ENCODE assay signal across 1 cellular context in the genomic region with DNA sequence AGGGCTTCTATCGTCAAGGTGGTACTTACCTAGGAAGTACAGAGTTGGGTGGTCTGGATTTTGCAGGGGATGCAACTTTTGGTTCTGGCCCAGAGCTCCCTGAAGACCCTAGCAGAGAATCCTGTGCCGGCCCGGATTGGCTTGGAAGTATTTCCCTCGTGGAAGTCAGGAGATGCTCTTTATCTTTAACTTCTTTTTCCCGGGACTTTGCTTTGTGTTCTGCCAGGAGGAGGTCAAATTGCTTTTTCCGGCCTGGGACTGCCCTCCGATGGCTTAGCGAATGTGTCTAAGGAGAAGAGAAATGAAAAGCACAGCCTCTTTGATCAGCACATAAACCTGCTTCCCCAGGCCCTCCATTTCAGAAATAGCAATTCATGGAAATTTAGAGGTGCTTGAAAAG.
TF ChIP-seq lines count a peak whose summit lies in the region.

No MANE protein-coding gene starts in this region.

TF ChIP-seq in WTC11, 78 proteins besides CTCF, POLR2A, EP300 and RAD21 (continued from another document):
- TF ChIP-seq ARID4B (CRISPR knock-in tag; IDR thresholded peaks at IDR 0.05; ENCODE audit: borderline replicate concordance) (peak; percentile 22; the same call in 1 of the 2 replicates), ETV6 (CRISPR knock-in tag; IDR thresholded peaks at IDR 0.05) (no peak), ZNF416 (CRISPR knock-in tag; IDR thresholded peaks at IDR 0.05) (no peak), GRHL2 (CRISPR knock-in tag; IDR thresholded peaks at IDR 0.05; ENCODE audit: insufficient replicate concordance, severe bottlenecking) (no peak), FOXJ3 (CRISPR knock-in tag; IDR thresholded peaks at IDR 0.05; ENCODE audit: borderline replicate concordance) (no peak), OVOL2 (CRISPR knock-in tag; IDR thresholded peaks at IDR 0.05; ENCODE audit: borderline replicate concordance) (no peak), RELA (CRISPR knock-in tag; IDR thresholded peaks at IDR 0.05; ENCODE audit: borderline replicate concordance) (no peak)
- TF ChIP-seq, protein P1, sequence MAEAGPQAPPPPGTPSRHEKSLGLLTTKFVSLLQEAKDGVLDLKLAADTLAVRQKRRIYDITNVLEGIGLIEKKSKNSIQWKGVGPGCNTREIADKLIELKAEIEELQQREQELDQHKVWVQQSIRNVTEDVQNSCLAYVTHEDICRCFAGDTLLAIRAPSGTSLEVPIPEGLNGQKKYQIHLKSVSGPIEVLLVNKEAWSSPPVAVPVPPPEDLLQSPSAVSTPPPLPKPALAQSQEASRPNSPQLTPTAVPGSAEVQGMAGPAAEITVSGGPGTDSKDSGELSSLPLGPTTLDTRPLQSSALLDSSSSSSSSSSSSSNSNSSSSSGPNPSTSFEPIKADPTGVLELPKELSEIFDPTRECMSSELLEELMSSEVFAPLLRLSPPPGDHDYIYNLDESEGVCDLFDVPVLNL (CRISPR knock-in tag; IDR thresholded peaks at IDR 0.05; ENCODE audit: borderline replicate concordance, low read depth), result no peak
- TF ChIP-seq, protein P2, sequence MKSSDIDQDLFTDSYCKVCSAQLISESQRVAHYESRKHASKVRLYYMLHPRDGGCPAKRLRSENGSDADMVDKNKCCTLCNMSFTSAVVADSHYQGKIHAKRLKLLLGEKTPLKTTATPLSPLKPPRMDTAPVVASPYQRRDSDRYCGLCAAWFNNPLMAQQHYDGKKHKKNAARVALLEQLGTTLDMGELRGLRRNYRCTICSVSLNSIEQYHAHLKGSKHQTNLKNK (CRISPR knock-in tag; IDR thresholded peaks at IDR 0.05), result no peak
